In the genomic region with DNA sequence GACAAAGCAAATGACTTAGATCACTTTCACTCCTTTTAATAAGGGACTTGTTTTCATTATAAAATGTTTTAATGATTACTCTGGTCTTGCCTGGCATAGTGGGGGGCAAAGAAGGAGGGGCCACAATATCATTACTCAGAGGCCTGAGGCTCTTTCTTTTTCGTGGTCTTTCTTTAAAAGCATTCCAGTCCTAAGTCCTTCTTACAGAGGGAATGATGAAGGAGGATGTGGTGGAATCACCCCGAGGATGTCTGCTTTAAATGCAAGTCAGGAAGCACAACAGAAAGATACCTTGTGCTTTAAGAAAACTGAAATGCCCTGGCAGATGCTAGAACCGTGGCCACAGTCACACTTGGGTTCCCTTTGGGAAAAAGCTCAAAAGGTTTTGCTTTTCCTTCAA, we compare ENCODE assay signal across 1 cellular context.
TF ChIP-seq lines count a peak whose summit lies in the region.

No MANE protein-coding gene starts in this region.

TF ChIP-seq in H1, 55 proteins besides CTCF, POLR2A, EP300 and RAD21:
- TF ChIP-seq JUND (IDR thresholded peaks at IDR 0.05; ENCODE audit: low read length) (no peak), SAP30 (IDR thresholded peaks at IDR 0.05; ENCODE audit: insufficient read depth, insufficient replicate concordance, low read length) (no peak), CREB1 (IDR thresholded peaks at IDR 0.05) (no peak), RBBP5 (IDR thresholded peaks at IDR 0.05; ENCODE audit: borderline replicate concordance, low read depth, low read length) (no peak), SP4 (IDR thresholded peaks at IDR 0.05; ENCODE audit: low read length) (no peak), TAF7 (optimal IDR thresholded peaks at IDR 0.05; ENCODE audit: borderline replicate concordance, low read depth, low read length) (no peak), POLR2AphosphoS5 (IDR thresholded peaks at IDR 0.05; ENCODE audit: low read depth, low read length) (no peak), EGR1 (IDR thresholded peaks at IDR 0.05; ENCODE audit: borderline replicate concordance, low read depth, low read length) (no peak), PHF8 (conservative IDR thresholded peaks at IDR 0.05; ENCODE audit: low read depth, low read length) (no peak), CHD2 (IDR thresholded peaks at IDR 0.05; ENCODE audit: low read length) (no peak), SRF (IDR thresholded peaks at IDR 0.05; ENCODE audit: low read depth, low read length) (no peak), EZH2 (IDR thresholded peaks at IDR 0.05; ENCODE audit: low read depth, low read length, severe bottlenecking) (no peak), SUZ12 (IDR thresholded peaks at IDR 0.05; ENCODE audit: low read length) (no peak), KDM5A (IDR thresholded peaks at IDR 0.05; ENCODE audit: low read length) (no peak), BRCA1 (IDR thresholded peaks at IDR 0.05; ENCODE audit: low read depth, low read length) (no peak), FOSL1 (IDR thresholded peaks at IDR 0.05; ENCODE audit: insufficient read depth, low read depth, low read length) (no peak)
- TF ChIP-seq, protein P1, sequence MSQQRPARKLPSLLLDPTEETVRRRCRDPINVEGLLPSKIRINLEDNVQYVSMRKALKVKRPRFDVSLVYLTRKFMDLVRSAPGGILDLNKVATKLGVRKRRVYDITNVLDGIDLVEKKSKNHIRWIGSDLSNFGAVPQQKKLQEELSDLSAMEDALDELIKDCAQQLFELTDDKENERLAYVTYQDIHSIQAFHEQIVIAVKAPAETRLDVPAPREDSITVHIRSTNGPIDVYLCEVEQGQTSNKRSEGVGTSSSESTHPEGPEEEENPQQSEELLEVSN (IDR thresholded peaks at IDR 0.05) = no peak
- TF ChIP-seq, protein P2, sequence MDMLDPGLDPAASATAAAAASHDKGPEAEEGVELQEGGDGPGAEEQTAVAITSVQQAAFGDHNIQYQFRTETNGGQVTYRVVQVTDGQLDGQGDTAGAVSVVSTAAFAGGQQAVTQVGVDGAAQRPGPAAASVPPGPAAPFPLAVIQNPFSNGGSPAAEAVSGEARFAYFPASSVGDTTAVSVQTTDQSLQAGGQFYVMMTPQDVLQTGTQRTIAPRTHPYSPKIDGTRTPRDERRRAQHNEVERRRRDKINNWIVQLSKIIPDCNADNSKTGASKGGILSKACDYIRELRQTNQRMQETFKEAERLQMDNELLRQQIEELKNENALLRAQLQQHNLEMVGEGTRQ (IDR thresholded peaks at IDR 0.05; ENCODE audit: low read length) = no peak
- TF ChIP-seq, protein P3, sequence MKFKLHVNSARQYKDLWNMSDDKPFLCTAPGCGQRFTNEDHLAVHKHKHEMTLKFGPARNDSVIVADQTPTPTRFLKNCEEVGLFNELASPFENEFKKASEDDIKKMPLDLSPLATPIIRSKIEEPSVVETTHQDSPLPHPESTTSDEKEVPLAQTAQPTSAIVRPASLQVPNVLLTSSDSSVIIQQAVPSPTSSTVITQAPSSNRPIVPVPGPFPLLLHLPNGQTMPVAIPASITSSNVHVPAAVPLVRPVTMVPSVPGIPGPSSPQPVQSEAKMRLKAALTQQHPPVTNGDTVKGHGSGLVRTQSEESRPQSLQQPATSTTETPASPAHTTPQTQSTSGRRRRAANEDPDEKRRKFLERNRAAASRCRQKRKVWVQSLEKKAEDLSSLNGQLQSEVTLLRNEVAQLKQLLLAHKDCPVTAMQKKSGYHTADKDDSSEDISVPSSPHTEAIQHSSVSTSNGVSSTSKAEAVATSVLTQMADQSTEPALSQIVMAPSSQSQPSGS (IDR thresholded peaks at IDR 0.05; ENCODE audit: low read length) = no peak
